Comparison of ENCODE assay signal across 8 cellular contexts in genomic region chr16:2340564-2341455, GRCh38. TPM values are rescaled to one million over a fixed set of nuclear protein-coding genes. Genes with fewer than 3 reads are reported as not detected.
DNase-seq lines count a peak whose midpoint lies in the region; ATAC-seq and TF ChIP-seq lines count a peak whose summit lies in the region.

TSS of gene ABCA3 (minus strand) at chr16:2340728. CDS start at chr16:2326466, 14,262 bp downstream.

- peak within 1 kb of the TSS; percentile 97 for H2AFZ ChIP-seq in parathyroid adenoma

- H3K4me2 ChIP-seq in parathyroid adenoma (ENCODE audit: low read length) = peak within 1 kb of the TSS; percentile 69

- H3K4me1 Mint-ChIP-seq in activated naive CD8-positive, alpha-beta T cell treated with anti-CD3 and anti-CD28 coated beads, Interleukin-2, amount 10 ng/mL, durations not matched to agents 7 days and 5 days = peaks cover 17% of the 10 kb centered on the region

- no peaks in the 10 kb centered on the region for H3K9me3 Mint-ChIP-seq in activated naive CD8-positive, alpha-beta T cell treated with anti-CD3 and anti-CD28 coated beads, Interleukin-2, amount 10 ng/mL, durations not matched to agents 7 days and 5 days

- H3K4me1 ChIP-seq in parathyroid adenoma (peaks cover 6% of the 10 kb centered on the region), tibial nerve (peaks cover 0 to 39% (median 10%) of the 10 kb centered on the region in 4 donors)

- H3K27ac ChIP-seq in parathyroid adenoma = peak within 1 kb of the TSS; percentile 59
- peak within 1 kb of the TSS in 3 of 4 donors; percentile 9 to 81 (median 37) for H3K27ac ChIP-seq in tibial nerve

- H3K27me3 ChIP-seq in parathyroid adenoma (ENCODE audit: control insufficient read depth, insufficient read depth, low read length) = no peaks in the 10 kb centered on the region
- no peaks in the 10 kb centered on the region for H3K27me3 ChIP-seq in tibial nerve

- peaks cover 44% of the 10 kb centered on the region for H3K27me3 Mint-ChIP-seq in activated naive CD8-positive, alpha-beta T cell treated with anti-CD3 and anti-CD28 coated beads, Interleukin-2, amount 10 ng/mL, durations not matched to agents 7 days and 5 days

- intact Hi-C loops in Right ventricle myocardium superior (cut with DNase I) = loop anchor here (5.0 to 10.0 kb wide), 2 partner anchors 84 to 161 kb away; partner anchors contain the start of gene CCNF

- H3K4me3 Mint-ChIP-seq in activated naive CD8-positive, alpha-beta T cell treated with anti-CD3 and anti-CD28 coated beads, Interleukin-2, amount 10 ng/mL, durations not matched to agents 7 days and 5 days = peak within 1 kb of the TSS; percentile 82

- ATAC-seq in HG02623 (IDR thresholded peaks at IDR 0.05; ENCODE audit: unreplicated experiment) (peak; percentile 78), Right ventricle myocardium superior (ENCODE audit: poor library complexity) (peak; percentile 97)
- ATAC-seq in activated naive CD8-positive, alpha-beta T cell treated with anti-CD3 and anti-CD28 coated beads, Interleukin-2, amount 10 ng/mL, durations not matched to agents 7 days and 5 days (ENCODE audit: low read depth) = peak; percentile 93

- no peaks in the 10 kb centered on the region for H3K9me3 ChIP-seq in parathyroid adenoma (ENCODE audit: control insufficient read depth, low read length)
- H3K9me3 ChIP-seq in tibial nerve = no peaks in the 10 kb centered on the region

- WGBS in tibial nerve, 2 donors = 23 to 36% methylated on average over 20 to 65 of the region's 110 CpGs

- no peaks in the 10 kb centered on the region for H3K79me2 ChIP-seq in parathyroid adenoma

- peak; percentile 18 to 83 for TF ChIP-seq EP300 in tibial nerve (IDR thresholded peaks at IDR 0.05)

- H3K27ac Mint-ChIP-seq in activated naive CD8-positive, alpha-beta T cell treated with anti-CD3 and anti-CD28 coated beads, Interleukin-2, amount 10 ng/mL, durations not matched to agents 7 days and 5 days = peak within 1 kb of the TSS; percentile 45

- H3K36me3 ChIP-seq in parathyroid adenoma (ENCODE audit: control insufficient read depth, insufficient read depth, low read length) = no peaks in the 10 kb centered on the region
- H3K36me3 ChIP-seq in tibial nerve = no peaks in the 10 kb centered on the region

- H3K4me3 ChIP-seq in GM12865 (ENCODE audit: low read depth, low read length) (peak within 1 kb of the TSS; percentile 87), parathyroid adenoma (ENCODE audit: low read depth, low read length) (peak within 1 kb of the TSS; percentile 66), tibial nerve (peak within 1 kb of the TSS; percentile 52 to 95 (median 75))

- TF ChIP-seq CTCF in GM12865 (IDR thresholded peaks at IDR 0.05; ENCODE audit: insufficient read depth, low read depth, low read length, missing control alignments) (peak; percentile 98), parathyroid adenoma (IDR thresholded peaks at IDR 0.05) (peak; percentile 99), tibial nerve (IDR thresholded peaks at IDR 0.05) (peak; percentile 99 to 100 (median 100))

- H3K36me3 Mint-ChIP-seq in activated naive CD8-positive, alpha-beta T cell treated with anti-CD3 and anti-CD28 coated beads, Interleukin-2, amount 10 ng/mL, durations not matched to agents 7 days and 5 days = no peaks in the 10 kb centered on the region

- H3K9ac ChIP-seq in parathyroid adenoma = peak within 1 kb of the TSS; percentile 6

- DNase-seq in GM12865 (ENCODE audit: low read depth) (peak; percentile 96), NCI-H1092 treated with DMSO at 0.1 percent for 48 hours (lab: John Stamatoyannopoulos, UW) (peak; percentile 95), SKM-1 (lab: John Stamatoyannopoulos, UW; ENCODE audit: unreplicated experiment) (peak; percentile 85), Right ventricle myocardium superior (peak; percentile 95), tibial nerve (ENCODE audit: low spot score in 2 of 2) (peak; percentile 81 to 83)
- peak; percentile 100 for DNase-seq in activated naive CD8-positive, alpha-beta T cell treated with anti-CD3 and anti-CD28 coated beads, Interleukin-2, amount 10 ng/mL, durations not matched to agents 7 days and 5 days

- peak in 1 of 2 donors; percentile 68 for TF ChIP-seq POLR2A in tibial nerve (IDR thresholded peaks at IDR 0.05)

- POLR2A ChIA-PET in activated naive CD8-positive, alpha-beta T cell treated with anti-CD3 and anti-CD28 coated beads, Interleukin-2, amount 10 ng/mL, durations not matched to agents 7 days and 5 days (lab: Charles Lee) = interaction anchor here (0.6 to 1.4 kb wide), 5 partner anchors 48 to 179 kb away, joined by 3 to 6 read pairs (median 4); partner anchors contain the start of genes AMDHD2, CCNF and TBC1D24

RNA-seq across cellular contexts. Expression of gene ABCA3, which starts in this region (rescaled TPM):
- 1 to 10 TPM; 7.8 to 8.3 TPM for total RNA-seq in activated naive CD8-positive, alpha-beta T cell treated with anti-CD3 and anti-CD28 coated beads, Interleukin-2, amount 10 ng/mL, durations not matched to agents 7 days and 5 days
- total RNA-seq in Right ventricle myocardium superior (6.0 TPM), tibial nerve (10 to 100 TPM; 14.9 to 22.2 (median 15.8) TPM)

Comparison
In these comparisons a context has a peak if more than half of its experiments do, and no peak if none do; other contexts are left out.
1. Peak in every context shown above with its lines: DNase-seq, ATAC-seq, H3K4me3 ChIP-seq and H3K27ac ChIP-seq.